ENCODE assay signal across 8 cellular contexts in the genomic region with DNA sequence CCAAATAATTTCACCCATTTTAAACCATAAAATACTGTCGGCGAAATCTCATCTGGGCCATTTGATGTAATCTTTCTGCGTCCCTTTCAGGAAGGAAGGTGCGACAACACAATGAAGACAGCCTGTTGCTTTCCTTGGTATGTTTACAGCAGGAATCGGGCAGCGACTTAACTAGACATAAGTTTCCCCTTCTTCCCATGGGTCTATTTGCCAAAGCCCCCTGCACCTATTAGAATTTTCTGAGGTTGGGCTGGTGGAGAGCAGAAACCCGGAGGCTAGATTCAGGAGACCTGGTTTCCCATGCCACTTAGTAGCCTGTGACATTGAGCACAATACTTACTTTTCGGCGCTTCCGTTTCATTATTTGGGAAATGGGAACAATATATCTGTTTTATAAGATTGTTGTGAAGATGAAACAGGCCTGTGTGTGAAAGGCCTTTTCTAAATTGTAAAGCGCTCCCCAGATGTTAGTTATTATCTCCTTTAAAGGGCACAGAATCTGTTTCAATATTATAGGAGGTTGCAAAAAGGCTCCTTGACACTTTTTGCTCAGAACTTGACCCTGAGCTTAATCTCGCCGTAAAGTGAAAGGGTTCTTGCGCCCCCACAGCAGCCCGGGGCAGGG. TPM values are rescaled to one million over a fixed set of nuclear protein-coding genes. Genes with fewer than 3 reads are reported as not detected.
A peak's percentile ranks its signal among the peaks of the same experiment; 100 is the strongest.
DNase-seq lines count a peak whose midpoint lies in the region; ATAC-seq lines count a peak whose summit lies in the region.

No MANE protein-coding gene starts in this region.

- intact Hi-C loops in left ventricle myocardium superior (cut with micrococcal nuclease) = loop anchor here (5.0 kb wide), 1 partner anchor 158 kb away; no protein-coding TSS in a partner anchor

- H3K9ac ChIP-seq in skeletal muscle satellite cell (ENCODE audit: low read depth, low read length) = peak overlapping the region; percentile 96

- H3K36me3 Mint-ChIP-seq in activated T-cell treated with anti-CD3 and anti-CD28 coated beads, Interleukin-2, amount 50 U/mL, for 24 hours (ENCODE audit: low read depth) = peaks cover 19% of the 10 kb centered on the region

- peak overlapping the region; percentile 84 for H3K4me3 Mint-ChIP-seq in activated T-cell treated with anti-CD3 and anti-CD28 coated beads, Interleukin-2, amount 50 U/mL, for 24 hours

- peak; percentile 21 for DNase-seq in activated T-cell treated with anti-CD3 and anti-CD28 coated beads, Interleukin-2, amount 50 U/mL, for 1 hour
- DNase-seq in activated T-cell treated with anti-CD3 and anti-CD28 coated beads for 4 hours (no peak), left ventricle myocardium superior (no peak), NCI-H2029 (lab: John Stamatoyannopoulos, UW) (no peak), NCI-H2029 treated with DMSO at 0.1 percent for 48 hours (lab: John Stamatoyannopoulos, UW) (no peak)
- peak; percentile 37 for DNase-seq in activated T-cell treated with anti-CD3 and anti-CD28 coated beads, Interleukin-2, amount 50 U/mL, for 24 hours

- peaks cover 29% of the 10 kb centered on the region for H3K4me1 ChIP-seq in skeletal muscle satellite cell (ENCODE audit: control insufficient read depth, insufficient read depth, low read length)

- no peaks in the 10 kb centered on the region for H3K27me3 Mint-ChIP-seq in activated T-cell treated with anti-CD3 and anti-CD28 coated beads, Interleukin-2, amount 50 U/mL, for 24 hours

- H3K9me3 Mint-ChIP-seq in activated T-cell treated with anti-CD3 and anti-CD28 coated beads, Interleukin-2, amount 50 U/mL, for 24 hours = no peaks in the 10 kb centered on the region

- H3K9me3 ChIP-seq in skeletal muscle satellite cell (replicated peaks; ENCODE audit: low read length) = no peaks in the 10 kb centered on the region

- H3K4me1 Mint-ChIP-seq in activated T-cell treated with anti-CD3 and anti-CD28 coated beads, Interleukin-2, amount 50 U/mL, for 24 hours (ENCODE audit: low read depth) = peaks cover 42% of the 10 kb centered on the region

- peak overlapping the region; percentile 90 for H3K27ac Mint-ChIP-seq in activated T-cell treated with anti-CD3 and anti-CD28 coated beads, Interleukin-2, amount 50 U/mL, for 24 hours

- H3K27me3 ChIP-seq in skeletal muscle satellite cell (ENCODE audit: control insufficient read depth, insufficient read depth, low read length) = no peaks in the 10 kb centered on the region

- H3K4me3 ChIP-seq in skeletal muscle satellite cell (ENCODE audit: low read length) = peak overlapping the region; percentile 96

- ATAC-seq in left ventricle myocardium superior (peak; percentile 1), HG02970 (IDR thresholded peaks at IDR 0.05; ENCODE audit: low FRiP score, unreplicated experiment) (no peak)

- peak overlapping the region; percentile 98 for H3K4me2 ChIP-seq in skeletal muscle satellite cell (ENCODE audit: low read length)

- no peaks in the 10 kb centered on the region for H3K36me3 ChIP-seq in skeletal muscle satellite cell (ENCODE audit: insufficient read depth, low read length)

RNA-seq across cellular contexts. Expression of a gene that starts 0.6 kb away (rescaled TPM):
- 77.8 TPM for total RNA-seq in left ventricle myocardium superior
- total RNA-seq in skeletal muscle satellite cell (2012; rRNA removed) = 11.6 and 16.2 TPM in 2 replicates

RNA-seq across cellular contexts. Expression of a gene that starts 42.0 kb away (rescaled TPM):
- 1.1 TPM for total RNA-seq in left ventricle myocardium superior
- 0.22 and 0.25 TPM in 2 replicates for total RNA-seq in skeletal muscle satellite cell (2012; rRNA removed)

Comparison
In these comparisons a context has a peak if more than half of its experiments do, and no peak if none do; other contexts are left out.
1. DNase-seq: peak in activated T-cell treated with anti-CD3 and anti-CD28 coated beads, Interleukin-2, amount 50 U/mL, for 1 hour (single experiment) and activated T-cell treated with anti-CD3 and anti-CD28 coated beads, Interleukin-2, amount 50 U/mL, for 24 hours (single experiment); none in activated T-cell treated with anti-CD3 and anti-CD28 coated beads for 4 hours (single experiment), left ventricle myocardium superior (single experiment), NCI-H2029 (single experiment) and NCI-H2029 treated with DMSO at 0.1 percent for 48 hours (single experiment).